In genomic region chr6:10801224-10801848, GRCh38 we compare ENCODE assay signal across 8 cellular contexts. TPM values are rescaled to one million over a fixed set of nuclear protein-coding genes. Genes with fewer than 3 reads are reported as not detected.
A peak's percentile ranks its signal among the peaks of the same experiment; 100 is the strongest.
DNase-seq lines count a peak whose midpoint lies in the region; ATAC-seq and TF ChIP-seq lines count a peak whose summit lies in the region.

No MANE protein-coding gene starts in this region.

- intact Hi-C loops in cardiac septum (cut with DNase I) = loop anchor here (2.0 kb wide), 1 partner anchor 323 kb away; no protein-coding TSS in a partner anchor

- H3K36me3 Mint-ChIP-seq in activated naive CD4-positive, alpha-beta T cell treated with anti-CD3 and anti-CD28 coated beads, Interleukin-2, amount 50 U/mL, for 72 hours = no peaks in the 10 kb centered on the region

- DNase-seq in GF-D8 (lab: John Stamatoyannopoulos, UW) = peak; percentile 12
- DNase-seq in Kasumi-1 (lab: John Stamatoyannopoulos, UW) = peak; percentile 55 to 68
- peak in 1 of 2 donors; percentile 60 for DNase-seq in activated naive CD4-positive, alpha-beta T cell treated with anti-CD3 and anti-CD28 coated beads, Interleukin-2, amount 50 U/mL, for 72 hours (ENCODE audit: low spot score in 2 of 2)
- DNase-seq in cardiac septum (ENCODE audit: low spot score) = peak; percentile 84
- DNase-seq in retina = peak; percentile 67

- H3K27ac Mint-ChIP-seq in activated naive CD4-positive, alpha-beta T cell treated with anti-CD3 and anti-CD28 coated beads, Interleukin-2, amount 50 U/mL, for 72 hours = no peak overlapping the region

- ATAC-seq in GM21825 (IDR thresholded peaks at IDR 0.05; ENCODE audit: unreplicated experiment) (peak; percentile 82), SK-N-SH treated with all-trans-retinoic acid at 6 μM for 48 hours (peak; percentile 100), HG02970 (IDR thresholded peaks at IDR 0.05; ENCODE audit: low FRiP score, unreplicated experiment) (no peak)
- peak; percentile 81 to 85 for ATAC-seq in activated naive CD4-positive, alpha-beta T cell treated with anti-CD3 and anti-CD28 coated beads, Interleukin-2, amount 50 U/mL, for 72 hours

- H3K9me3 Mint-ChIP-seq in activated naive CD4-positive, alpha-beta T cell treated with anti-CD3 and anti-CD28 coated beads, Interleukin-2, amount 50 U/mL, for 72 hours = no peaks in the 10 kb centered on the region

TF ChIP-seq in SK-N-SH treated with all-trans-retinoic acid at 6 μM for 48 hours, 23 proteins besides CTCF, POLR2A, EP300 and RAD21:
- TF ChIP-seq GLIS3 (CRISPR knock-in tag; IDR thresholded peaks at IDR 0.05) (no peak), TOX (CRISPR knock-in tag; IDR thresholded peaks at IDR 0.05; ENCODE audit: borderline replicate concordance) (no peak), ZFP30 (CRISPR knock-in tag; IDR thresholded peaks at IDR 0.05) (no peak), TSHZ2 (CRISPR knock-in tag; IDR thresholded peaks at IDR 0.05) (no peak), ISL1 (CRISPR knock-in tag; IDR thresholded peaks at IDR 0.05) (no peak), ZFP3 (CRISPR knock-in tag; IDR thresholded peaks at IDR 0.05) (no peak), ZNF8 (CRISPR knock-in tag; IDR thresholded peaks at IDR 0.05) (no peak), ZNF70 (CRISPR knock-in tag; IDR thresholded peaks at IDR 0.05) (no peak), CREB5 (CRISPR knock-in tag; IDR thresholded peaks at IDR 0.05; ENCODE audit: low read depth) (no peak), PPARA (CRISPR knock-in tag; IDR thresholded peaks at IDR 0.05; ENCODE audit: borderline replicate concordance) (no peak), TCF4 (CRISPR knock-in tag; IDR thresholded peaks at IDR 0.05; ENCODE audit: borderline replicate concordance) (no peak), POU6F1 (CRISPR knock-in tag; IDR thresholded peaks at IDR 0.05; ENCODE audit: borderline replicate concordance, low read depth) (no peak), ARNTL (CRISPR knock-in tag; IDR thresholded peaks at IDR 0.05; ENCODE audit: borderline replicate concordance, low read depth) (no peak), ZNF565 (CRISPR knock-in tag; conservative IDR thresholded peaks at IDR 0.05; ENCODE audit: low read depth) (no peak), OSR1 (CRISPR knock-in tag; IDR thresholded peaks at IDR 0.05) (no peak)
- TF ChIP-seq, protein P1, sequence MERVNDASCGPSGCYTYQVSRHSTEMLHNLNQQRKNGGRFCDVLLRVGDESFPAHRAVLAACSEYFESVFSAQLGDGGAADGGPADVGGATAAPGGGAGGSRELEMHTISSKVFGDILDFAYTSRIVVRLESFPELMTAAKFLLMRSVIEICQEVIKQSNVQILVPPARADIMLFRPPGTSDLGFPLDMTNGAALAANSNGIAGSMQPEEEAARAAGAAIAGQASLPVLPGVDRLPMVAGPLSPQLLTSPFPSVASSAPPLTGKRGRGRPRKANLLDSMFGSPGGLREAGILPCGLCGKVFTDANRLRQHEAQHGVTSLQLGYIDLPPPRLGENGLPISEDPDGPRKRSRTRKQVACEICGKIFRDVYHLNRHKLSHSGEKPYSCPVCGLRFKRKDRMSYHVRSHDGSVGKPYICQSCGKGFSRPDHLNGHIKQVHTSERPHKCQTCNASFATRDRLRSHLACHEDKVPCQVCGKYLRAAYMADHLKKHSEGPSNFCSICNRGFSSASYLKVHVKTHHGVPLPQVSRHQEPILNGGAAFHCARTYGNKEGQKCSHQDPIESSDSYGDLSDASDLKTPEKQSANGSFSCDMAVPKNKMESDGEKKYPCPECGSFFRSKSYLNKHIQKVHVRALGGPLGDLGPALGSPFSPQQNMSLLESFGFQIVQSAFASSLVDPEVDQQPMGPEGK (CRISPR knock-in tag; IDR thresholded peaks at IDR 0.05; ENCODE audit: borderline replicate concordance) = no peak

RNA-seq across cellular contexts. Expression of gene MAK, which starts 37.0 kb away (rescaled TPM):
- total RNA-seq in activated naive CD4-positive, alpha-beta T cell treated with anti-CD3 and anti-CD28 coated beads, Interleukin-2, amount 50 U/mL, for 72 hours = 1 to 10 TPM in 1 of 2 donors, under 1 TPM in 1; 0.05 to 1.1 TPM
- total RNA-seq in cardiac septum = 0.08 TPM

RNA-seq across cellular contexts. Expression of gene TMEM14B, which starts 53.7 kb away (rescaled TPM):
- total RNA-seq in activated naive CD4-positive, alpha-beta T cell treated with anti-CD3 and anti-CD28 coated beads, Interleukin-2, amount 50 U/mL, for 72 hours = 100 to 1,000 TPM in 1 of 2 donors, 10 to 100 TPM in 1; 86.7 to 104 TPM
- 92.4 TPM for total RNA-seq in cardiac septum
